Comparison of ENCODE assay signal across 15 cellular contexts in the genomic region with DNA sequence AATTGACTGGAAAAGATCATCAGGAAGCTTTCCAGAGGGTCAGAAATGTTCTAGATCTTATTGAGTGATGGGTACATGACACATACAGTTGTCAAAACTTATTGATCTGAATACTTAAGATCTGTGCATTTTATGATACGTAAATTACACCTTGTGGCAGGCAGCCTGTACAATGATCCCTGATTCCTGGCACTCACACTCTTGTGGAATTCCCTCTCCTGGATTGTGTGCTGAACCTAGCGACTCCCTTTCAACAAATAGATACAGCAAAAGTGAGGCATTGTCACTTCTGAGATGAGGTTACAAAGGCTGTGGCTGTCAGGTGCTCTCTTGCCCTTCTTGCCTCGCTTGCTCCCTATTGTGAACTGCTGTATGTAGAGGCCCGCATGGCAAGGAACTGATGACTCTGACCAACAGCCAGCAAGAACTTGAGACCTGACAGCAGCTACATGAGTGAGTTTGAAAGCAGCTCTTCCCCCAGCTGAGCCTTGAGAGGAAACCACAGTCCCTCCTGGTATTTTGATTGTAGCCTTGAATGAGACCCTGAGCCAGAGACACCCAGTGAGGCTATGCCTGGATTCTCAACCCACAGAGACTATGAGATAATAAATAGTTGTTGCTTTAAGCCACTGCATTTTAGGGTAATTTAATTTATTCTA.
A peak's percentile ranks its signal among the peaks of the same experiment; 100 is the strongest.
DNase-seq lines count a peak whose midpoint lies in the region; ATAC-seq and TF ChIP-seq lines count a peak whose summit lies in the region.
"Had no signal": no experiment of that assay in that cellular context is flagged by ENCODE, and none has a peak within 500 bp of the region (broad histone marks: within the 10 kb centered on the region; RNA-seq: fewer than 3 reads in every experiment).

No MANE protein-coding gene starts in this region.

- H3K4me1 Mint-ChIP-seq in immature natural killer cell, result no peaks in the 10 kb centered on the region
- H3K4me1 Mint-ChIP-seq: B cell; CD4-positive, alpha-beta memory T cell had no signal

- H3K36me3 ChIP-seq in BLaER1 (no peaks in the 10 kb centered on the region), neural cell (ENCODE audit: insufficient read depth, low read length) (no peaks in the 10 kb centered on the region), body of pancreas (replicated peaks in 1 of 2; ENCODE audit: insufficient read depth in 1 of 2, low read depth in 2 of 2) (no peaks in the 10 kb centered on the region)

- peaks cover 0 to 18% (median 6%) of the 10 kb centered on the region in 6 donors for H3K9me3 Mint-ChIP-seq in immature natural killer cell

- H3K27ac Mint-ChIP-seq in immature natural killer cell, result no peak overlapping the region
- H3K27ac Mint-ChIP-seq: B cell had no signal

- TF ChIP-seq RAD21 in neural cell (conservative IDR thresholded peaks at IDR 0.05), result no peak

- no peak overlapping the region for H3K4me3 Mint-ChIP-seq in immature natural killer cell
- H3K4me3 Mint-ChIP-seq: B cell; CD4-positive, alpha-beta memory T cell had no signal

- H3K27ac ChIP-seq in BLaER1 (no peak overlapping the region), neural cell (ENCODE audit: low read length) (no peak overlapping the region), body of pancreas (no peak overlapping the region)
- H3K27ac ChIP-seq: C4-2B had no signal

- H3K27me3 ChIP-seq in BLaER1 (no peaks in the 10 kb centered on the region), neural cell (ENCODE audit: insufficient read depth, low read depth, low read length) (no peaks in the 10 kb centered on the region), body of pancreas (no peaks in the 10 kb centered on the region)

- DNase-seq in Kasumi-1 (lab: John Stamatoyannopoulos, UW) (peak; percentile 4 to 8), astrocyte of the hippocampus (ENCODE audit: low read depth, low spot score) (peak; percentile 66), body of pancreas (no peak), immature natural killer cell (no peak), AG08396 (ENCODE audit: low spot score) (no peak)
- DNase-seq: 8988T; CD4-positive, alpha-beta memory T cell; DMS79; EL had no signal

- H3K9me2 ChIP-seq in neural cell (ENCODE audit: insufficient read depth, low read length), result no peaks in the 10 kb centered on the region

- H3K9me3 ChIP-seq in BLaER1, result peaks cover 2% of the 10 kb centered on the region
- H3K9me3 ChIP-seq in neural cell (ENCODE audit: low read length), result no peaks in the 10 kb centered on the region
- peaks cover 0 to 2% (median 0%) of the 10 kb centered on the region in 3 donors for H3K9me3 ChIP-seq in body of pancreas

- no peaks in the 10 kb centered on the region for H3F3A ChIP-seq in neural cell (ENCODE audit: insufficient read depth, low read length, poor library complexity, severe bottlenecking)

- no peaks in the 10 kb centered on the region for H3K79me2 ChIP-seq in neural cell (replicated peaks; ENCODE audit: insufficient read depth, low read length)

- no peak overlapping the region for H3K4me3 ChIP-seq in BLaER1
- no peak overlapping the region for H3K4me3 ChIP-seq in neural cell (ENCODE audit: low read length)
- H3K4me3 ChIP-seq in body of pancreas, result no peak overlapping the region

- H3K9ac ChIP-seq in BLaER1 (no peak overlapping the region), neural cell (ENCODE audit: low read length) (no peak overlapping the region)

- intact Hi-C loops in body of pancreas (cut with DNase I), result no loop called here

- TF ChIP-seq CTCF in neural cell (IDR thresholded peaks at IDR 0.05; ENCODE audit: poor library complexity, severe bottlenecking) (no peak), body of pancreas (IDR thresholded peaks at IDR 0.05) (no peak)

- H3K4me1 ChIP-seq in BLaER1, result peaks cover 12% of the 10 kb centered on the region
- no peaks in the 10 kb centered on the region for H3K4me1 ChIP-seq in body of pancreas

- TF ChIP-seq POLR2A in body of pancreas (IDR thresholded peaks at IDR 0.05), result no peak

- TF ChIP-seq EP300 in neural cell (conservative IDR thresholded peaks at IDR 0.05; ENCODE audit: poor library complexity, severe bottlenecking), result peak; percentile 58

- no peaks in the 10 kb centered on the region for H3K36me3 Mint-ChIP-seq in immature natural killer cell
- H3K36me3 Mint-ChIP-seq: CD4-positive, alpha-beta memory T cell had no signal

- H3K27me3 Mint-ChIP-seq in immature natural killer cell (ENCODE audit: low read depth in 3 of 3), result peaks cover 0 to 4% (median 2%) of the 10 kb centered on the region in 3 donors
- H3K27me3 Mint-ChIP-seq: B cell had no signal

- no peak overlapping the region for H2AFZ ChIP-seq in neural cell (ENCODE audit: low read depth, low read length)

- no peaks in the 10 kb centered on the region for H4K20me1 ChIP-seq in BLaER1
- H4K20me1 ChIP-seq in neural cell (ENCODE audit: insufficient read depth), result no peaks in the 10 kb centered on the region

- H3K4me2 ChIP-seq in BLaER1 (peak overlapping the region; percentile 28; the same call in 1 of the 2 replicates), neural cell (ENCODE audit: low read length) (no peak overlapping the region)

- WGBS in body of pancreas, 2 donors, result 44 to 57% methylated on average over 4 of the region's 4 CpGs

- no peak for ATAC-seq in body of pancreas
- no peak for ATAC-seq in HG03571 (IDR thresholded peaks at IDR 0.05; ENCODE audit: unreplicated experiment)
- ATAC-seq: HCT116 had no signal

TF ChIP-seq in neural cell, 6 proteins besides CTCF, POLR2A, EP300 and RAD21:
- TF ChIP-seq, protein P1, sequence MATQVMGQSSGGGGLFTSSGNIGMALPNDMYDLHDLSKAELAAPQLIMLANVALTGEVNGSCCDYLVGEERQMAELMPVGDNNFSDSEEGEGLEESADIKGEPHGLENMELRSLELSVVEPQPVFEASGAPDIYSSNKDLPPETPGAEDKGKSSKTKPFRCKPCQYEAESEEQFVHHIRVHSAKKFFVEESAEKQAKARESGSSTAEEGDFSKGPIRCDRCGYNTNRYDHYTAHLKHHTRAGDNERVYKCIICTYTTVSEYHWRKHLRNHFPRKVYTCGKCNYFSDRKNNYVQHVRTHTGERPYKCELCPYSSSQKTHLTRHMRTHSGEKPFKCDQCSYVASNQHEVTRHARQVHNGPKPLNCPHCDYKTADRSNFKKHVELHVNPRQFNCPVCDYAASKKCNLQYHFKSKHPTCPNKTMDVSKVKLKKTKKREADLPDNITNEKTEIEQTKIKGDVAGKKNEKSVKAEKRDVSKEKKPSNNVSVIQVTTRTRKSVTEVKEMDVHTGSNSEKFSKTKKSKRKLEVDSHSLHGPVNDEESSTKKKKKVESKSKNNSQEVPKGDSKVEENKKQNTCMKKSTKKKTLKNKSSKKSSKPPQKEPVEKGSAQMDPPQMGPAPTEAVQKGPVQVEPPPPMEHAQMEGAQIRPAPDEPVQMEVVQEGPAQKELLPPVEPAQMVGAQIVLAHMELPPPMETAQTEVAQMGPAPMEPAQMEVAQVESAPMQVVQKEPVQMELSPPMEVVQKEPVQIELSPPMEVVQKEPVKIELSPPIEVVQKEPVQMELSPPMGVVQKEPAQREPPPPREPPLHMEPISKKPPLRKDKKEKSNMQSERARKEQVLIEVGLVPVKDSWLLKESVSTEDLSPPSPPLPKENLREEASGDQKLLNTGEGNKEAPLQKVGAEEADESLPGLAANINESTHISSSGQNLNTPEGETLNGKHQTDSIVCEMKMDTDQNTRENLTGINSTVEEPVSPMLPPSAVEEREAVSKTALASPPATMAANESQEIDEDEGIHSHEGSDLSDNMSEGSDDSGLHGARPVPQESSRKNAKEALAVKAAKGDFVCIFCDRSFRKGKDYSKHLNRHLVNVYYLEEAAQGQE (IDR thresholded peaks at IDR 0.05; ENCODE audit: borderline replicate concordance), result peak; percentile 93
- TF ChIP-seq EZH2 (IDR thresholded peaks at IDR 0.05; ENCODE audit: borderline replicate concordance, insufficient read depth, low read length, poor library complexity, severe bottlenecking) (no peak), POLR2AphosphoS5 (IDR thresholded peaks at IDR 0.05) (peak; percentile 47)

Comparison
In these comparisons a context has a peak if more than half of its experiments do, and no peak if none do; other contexts are left out.
1. DNase-seq: peak in Kasumi-1 (2 of 2) and astrocyte of the hippocampus (single experiment); none in body of pancreas (0 of 4), immature natural killer cell (0 of 3) and AG08396 (single experiment).